ENCODE assay signal across 16 cellular contexts in the genomic region with DNA sequence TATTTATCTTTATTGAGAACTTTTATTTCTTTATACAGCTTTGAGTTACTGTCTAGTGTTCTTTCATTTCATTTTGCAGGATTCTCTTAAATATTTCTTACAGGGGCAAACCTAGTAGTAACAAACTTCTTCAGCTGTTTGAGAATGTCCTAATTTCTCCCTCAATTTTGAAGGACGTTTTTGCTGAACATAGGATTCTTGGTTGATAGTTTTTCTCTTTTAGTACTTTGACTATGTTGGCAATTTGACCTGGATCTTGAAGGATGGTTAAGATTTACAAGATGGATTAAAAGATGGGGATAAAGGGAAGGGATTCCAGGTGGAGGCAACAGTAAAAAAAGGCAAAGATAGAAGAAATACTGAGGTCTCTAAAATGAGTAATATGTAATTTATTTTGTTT. TPM values are rescaled to one million over a fixed set of nuclear protein-coding genes. Genes with fewer than 3 reads are reported as not detected.
DNase-seq lines count a peak whose midpoint lies in the region; ATAC-seq, FAIRE-seq and TF ChIP-seq lines count a peak whose summit lies in the region.
"Had no signal": no experiment of that assay in that cellular context is flagged by ENCODE, and none has a peak within 500 bp of the region (broad histone marks: within the 10 kb centered on the region; RNA-seq: fewer than 3 reads in every experiment).

No MANE protein-coding gene starts in this region.

- peak overlapping the region; percentile 26 for H3K27ac Mint-ChIP-seq in stimulated activated naive B cell treated with anti-CD40 and anti-IgM and Interleukin-4, amounts not matched to agents 10 μg/mL and 1 μg/mL and 100 μg/mL, for 72 hours
- H3K27ac Mint-ChIP-seq: CD14-positive monocyte; CD4-positive, alpha-beta memory T cell; H9 had no signal

- H3K4me1 ChIP-seq in K562 (replicated peaks in 1 of 2; ENCODE audit: control insufficient read depth in 2 of 2, insufficient read depth in 2 of 2, low read length in 2 of 2) (no peaks in the 10 kb centered on the region), vagina (no peaks in the 10 kb centered on the region)
- H3K4me1 ChIP-seq: BLaER1 had no signal

- H3K27me3 Mint-ChIP-seq in stimulated activated naive B cell treated with anti-CD40 and anti-IgM and Interleukin-4, amounts not matched to agents 10 μg/mL and 1 μg/mL and 100 μg/mL, for 72 hours, result no peaks in the 10 kb centered on the region
- H3K27me3 Mint-ChIP-seq: CD4-positive, alpha-beta memory T cell had no signal

- H4K20me1 ChIP-seq in K562 (replicated peaks; ENCODE audit: control insufficient read depth, insufficient read depth, low read length), result no peaks in the 10 kb centered on the region

- H3K36me3 Mint-ChIP-seq in stimulated activated naive B cell treated with anti-CD40 and anti-IgM and Interleukin-4, amounts not matched to agents 10 μg/mL and 1 μg/mL and 100 μg/mL, for 72 hours, result peaks cover 32 to 57% of the 10 kb centered on the region in 2 donors

- no peaks in the 10 kb centered on the region for H3K36me3 ChIP-seq in K562 (ENCODE audit: control insufficient read depth, insufficient read depth, low read length)
- peaks cover 0 to 5% of the 10 kb centered on the region in 2 donors for H3K36me3 ChIP-seq in vagina

- no peak overlapping the region for H3K9ac ChIP-seq in K562 (ENCODE audit: insufficient read depth in 1 of 2, low read depth in 2 of 2, low read length in 2 of 2)
- H3K9ac ChIP-seq: BLaER1 had no signal

- H3K27ac ChIP-seq in K562 (ENCODE audit: extremely low read depth, low read depth, low read length) (no peak overlapping the region), vagina (no peak overlapping the region)
- H3K27ac ChIP-seq: 22Rv1, BLaER1 had no signal

- H3K27me3 ChIP-seq in K562 (ENCODE audit: control insufficient read depth in 2 of 2, insufficient read depth in 2 of 2, low read length in 2 of 2), result no peaks in the 10 kb centered on the region
- H3K27me3 ChIP-seq in vagina, result no peaks in the 10 kb centered on the region
- H3K27me3 ChIP-seq: BLaER1 had no signal

- H3K4me1 Mint-ChIP-seq in stimulated activated naive B cell treated with anti-CD40 and anti-IgM and Interleukin-4, amounts not matched to agents 10 μg/mL and 1 μg/mL and 100 μg/mL, for 72 hours, result peaks cover 5 to 21% of the 10 kb centered on the region in 2 donors
- H3K4me1 Mint-ChIP-seq: CD14-positive monocyte had no signal

- TF ChIP-seq CTCF in K562 (IDR thresholded peaks at IDR 0.05 in 2 of 3, conservative IDR thresholded peaks at IDR 0.05 in 1 of 3; ENCODE audit: insufficient read depth in 2 of 3, low read depth in 1 of 3, low read length in 3 of 3) (no peak), vagina (IDR thresholded peaks at IDR 0.05) (no peak)

- no peak overlapping the region for H3K4me2 ChIP-seq in K562 (ENCODE audit: insufficient read depth, low read length)
- H3K4me2 ChIP-seq: BLaER1 had no signal

- in situ Hi-C loops in K562 (cut with MboI), result no loop called here

- H3K79me2 ChIP-seq in K562 (ENCODE audit: control insufficient read depth, insufficient read depth, low read length), result peaks cover 78% of the 10 kb centered on the region

- intact Hi-C loops in K562 (cut with micrococcal nuclease) (no loop called here), vagina (cut with DNase I) (no loop called here)

- FAIRE-seq in K562 (lab: Jason Lieb, UNC), result no peak
- FAIRE-seq: GM12892, GM18507, H1 had no signal

- no TSS peak for BruUV-seq in K562 (replicated peaks; lab: Mats Ljungman, UMichigan)

- ATAC-seq in K562, result no peak
- ATAC-seq in stimulated activated naive B cell treated with anti-CD40 and anti-IgM and Interleukin-4, amounts not matched to agents 10 μg/mL and 1 μg/mL and 100 μg/mL, for 72 hours (replicated peaks), result no peak

- TF ChIP-seq RAD21 in K562 (CRISPR knock-in tag; conservative IDR thresholded peaks at IDR 0.05 in 1 of 2, IDR thresholded peaks at IDR 0.05 in 1 of 2), result no peak

- peaks cover 13 to 16% of the 10 kb centered on the region in 2 donors for H3K9me3 Mint-ChIP-seq in stimulated activated naive B cell treated with anti-CD40 and anti-IgM and Interleukin-4, amounts not matched to agents 10 μg/mL and 1 μg/mL and 100 μg/mL, for 72 hours

- no peak overlapping the region for H2AFZ ChIP-seq in K562 (ENCODE audit: low read depth, low read length)

- no peaks in the 10 kb centered on the region for H3K9me1 ChIP-seq in K562 (ENCODE audit: control insufficient read depth, insufficient read depth, low read length)

- peak; percentile 6 for DNase-seq in DMS 273 (lab: John Stamatoyannopoulos, UW; ENCODE audit: unreplicated experiment)
- DNase-seq in DMS 273 treated with DMSO at 0.1 percent for 48 hours (lab: John Stamatoyannopoulos, UW), result no peak
- DNase-seq in OCI-M1 (lab: John Stamatoyannopoulos, UW), result peak; percentile 16
- no peak for DNase-seq in K562 (ENCODE audit: extremely low read depth in 1 of 4, low spot score in 3 of 4)
- DNase-seq in stimulated activated naive B cell treated with anti-CD40 and anti-IgM and Interleukin-4, amounts not matched to agents 10 μg/mL and 1 μg/mL and 100 μg/mL, for 72 hours, result no peak
- no peak for DNase-seq in germinal center (ENCODE audit: low spot score)
- DNase-seq in vagina (ENCODE audit: extremely low spot score in 2 of 2), result no peak
- no peak for DNase-seq in 8988T
- DNase-seq: CD4-positive, alpha-beta memory T cell; H9 had no signal

- H3K4me3 Mint-ChIP-seq in stimulated activated naive B cell treated with anti-CD40 and anti-IgM and Interleukin-4, amounts not matched to agents 10 μg/mL and 1 μg/mL and 100 μg/mL, for 72 hours, result no peak overlapping the region
- H3K4me3 Mint-ChIP-seq: CD14-positive monocyte, H9 had no signal

- POLR2A ChIA-PET in K562 (lab: Yijun Ruan, JAX), result no interaction called here

- WGBS in K562 (ENCODE audit: insufficient coverage, low coverage, missing lambda C conversion rate), result 20% methylated on average over 1 of the region's 1 CpG

- H3K4me3 ChIP-seq in K562 (no peak overlapping the region), vagina (no peak overlapping the region)
- H3K4me3 ChIP-seq: BLaER1 had no signal

- H3K9me3 ChIP-seq in K562 (replicated peaks; ENCODE audit: control insufficient read depth, insufficient read depth, low read depth, low read length), result no peaks in the 10 kb centered on the region
- peaks cover 9% of the 10 kb centered on the region for H3K9me3 ChIP-seq in vagina

- TF ChIP-seq EP300 in K562 (IDR thresholded peaks at IDR 0.05; ENCODE audit: low read length), result no peak

- TF ChIP-seq POLR2A in K562 (conservative IDR thresholded peaks at IDR 0.05), result no peak
- TF ChIP-seq POLR2A in vagina (IDR thresholded peaks at IDR 0.05), result no peak

- CTCF ChIA-PET in K562 (lab: Yijun Ruan, JAX; ENCODE audit: low intra/inter-chr PET ratio), result no interaction called here

TF ChIP-seq in K562, 482 proteins besides CTCF, POLR2A, EP300 and RAD21:
- TF ChIP-seq BCOR (IDR thresholded peaks at IDR 0.05), result no peak
- TF ChIP-seq HDAC3 (IDR thresholded peaks at IDR 0.05; ENCODE audit: borderline replicate concordance, partially characterized antibody), result peak; percentile 25

RNA-seq across cellular contexts. Expression of a gene that starts 38.9 kb away (rescaled TPM):
- 97.5 and 111 TPM in 2 replicates for total RNA-seq in K562 (2011; cell fraction: chromatin; rRNA removed; ENCODE audit: low replicate concordance)
- 52.4 and 62.2 TPM in 2 replicates for total RNA-seq in K562 (2011; cell fraction: nucleolus; rRNA removed)
- 116 and 133 TPM in 2 replicates for total RNA-seq in K562 (2011; cell fraction: nucleoplasm; rRNA removed)
- total RNA-seq in K562 (2014; rRNA removed) (24.2 and 32.0 TPM in 2 replicates), K562 (2014; rRNA removed; fragmentation: Illumina TruSeq; extraction: Trizol) (39.8 and 49.1 TPM in 2 replicates), K562 (2015; rRNA removed; fragmentation: Illumina TruSeq; extraction: Trizol) (39.1 and 43.0 TPM in 2 replicates), K562 (2021) (36.9 and 38.6 TPM in 2 replicates), vagina (12.0 TPM)
- polyA plus RNA-seq in K562 (2011; rRNA removed) (49.8 and 66.2 TPM in 2 replicates), K562 (2014; fragmentation: Illumina TruSeq; extraction: Trizol) (38.1 and 41.2 TPM in 2 replicates), K562 (2014; fragmentation: Nextera tagmentation; extraction: Ambion mirVana) (1 to 10 TPM; 3.0 to 4.7 TPM), K562 (2014; rRNA removed) (25.8 and 27.8 TPM in 2 replicates)
- 23.6 and 44.4 TPM in 2 replicates for polyA plus RNA-seq in K562 (2011; cell fraction: cytosol; rRNA removed)
- 23.0 and 26.5 TPM in 2 replicates for polyA plus RNA-seq in K562 (2011; cell fraction: nucleus; rRNA removed)
- 25.8 and 29.0 TPM in 2 replicates for polyA plus RNA-seq in K562 (2012)
- 97.0 and 108 TPM in 2 replicates for polyA minus RNA-seq in K562 (2011; rRNA and poly(A)+ RNA removed)
- polyA minus RNA-seq in K562 (2011; cell fraction: cytosol; rRNA and poly(A)+ RNA removed), result 37.2 and 52.1 TPM in 2 replicates
- polyA minus RNA-seq in K562 (2011; cell fraction: nucleus; rRNA and poly(A)+ RNA removed), result 21.0 and 34.7 TPM in 2 replicates

Comparison
In these comparisons a context has a peak if more than half of its experiments do, and no peak if none do; other contexts are left out.
1. DNase-seq: peak in DMS 273 (single experiment) and OCI-M1 (single experiment); none in DMS 273 treated with DMSO at 0.1 percent for 48 hours (single experiment), K562 (0 of 4), stimulated activated naive B cell treated with anti-CD40 and anti-IgM and Interleukin-4, amounts not matched to agents 10 μg/mL and 1 μg/mL and 100 μg/mL, for 72 hours (single experiment), germinal center (single experiment), vagina (0 of 2) and 8988T (single experiment).